1 cellular context compared by ENCODE assay signal in the genomic region with DNA sequence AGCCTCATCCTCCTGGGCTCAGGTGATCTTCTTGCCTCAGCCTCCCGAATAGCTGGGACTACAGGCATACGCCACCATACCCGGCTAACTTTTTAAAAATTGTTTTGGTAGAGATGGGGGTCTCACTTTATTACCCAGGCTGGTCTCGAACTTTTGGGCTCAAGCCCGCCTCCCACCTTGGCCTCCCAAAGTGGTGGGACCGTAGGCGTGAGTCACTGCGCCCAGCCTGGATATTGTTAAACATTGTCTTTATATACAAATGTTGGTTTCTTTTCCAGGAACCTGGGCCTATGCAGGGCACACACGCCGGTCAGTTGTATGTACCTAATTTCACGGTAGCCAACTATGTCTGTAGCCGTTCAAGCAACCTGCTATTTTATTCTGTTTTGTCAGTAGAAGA.
TF ChIP-seq lines count a peak whose summit lies in the region.

No MANE protein-coding gene starts in this region.

TF ChIP-seq in HepG2, 621 proteins besides CTCF, POLR2A, EP300 and RAD21 (continued from another document):
- TF ChIP-seq, protein P1, sequence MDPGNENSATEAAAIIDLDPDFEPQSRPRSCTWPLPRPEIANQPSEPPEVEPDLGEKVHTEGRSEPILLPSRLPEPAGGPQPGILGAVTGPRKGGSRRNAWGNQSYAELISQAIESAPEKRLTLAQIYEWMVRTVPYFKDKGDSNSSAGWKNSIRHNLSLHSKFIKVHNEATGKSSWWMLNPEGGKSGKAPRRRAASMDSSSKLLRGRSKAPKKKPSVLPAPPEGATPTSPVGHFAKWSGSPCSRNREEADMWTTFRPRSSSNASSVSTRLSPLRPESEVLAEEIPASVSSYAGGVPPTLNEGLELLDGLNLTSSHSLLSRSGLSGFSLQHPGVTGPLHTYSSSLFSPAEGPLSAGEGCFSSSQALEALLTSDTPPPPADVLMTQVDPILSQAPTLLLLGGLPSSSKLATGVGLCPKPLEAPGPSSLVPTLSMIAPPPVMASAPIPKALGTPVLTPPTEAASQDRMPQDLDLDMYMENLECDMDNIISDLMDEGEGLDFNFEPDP (CRISPR knock-in tag; conservative IDR thresholded peaks at IDR 0.05): 0 out of 2 replicates have a peak, but pooled peaks have one; percentile 28
- TF ChIP-seq, protein P2, sequence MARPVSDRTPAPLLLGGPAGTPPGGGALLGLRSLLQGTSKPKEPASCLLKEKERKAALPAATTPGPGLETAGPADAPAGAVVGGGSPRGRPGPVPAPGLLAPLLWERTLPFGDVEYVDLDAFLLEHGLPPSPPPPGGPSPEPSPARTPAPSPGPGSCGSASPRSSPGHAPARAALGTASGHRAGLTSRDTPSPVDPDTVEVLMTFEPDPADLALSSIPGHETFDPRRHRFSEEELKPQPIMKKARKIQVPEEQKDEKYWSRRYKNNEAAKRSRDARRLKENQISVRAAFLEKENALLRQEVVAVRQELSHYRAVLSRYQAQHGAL (CRISPR knock-in tag; IDR thresholded peaks at IDR 0.05; ENCODE audit: not compliant biosample characterization): no peak
- TF ChIP-seq EEA1 (CRISPR knock-in tag; IDR thresholded peaks at IDR 0.05; ENCODE audit: borderline replicate concordance) (no peak), ZNF367 (CRISPR knock-in tag; IDR thresholded peaks at IDR 0.05; ENCODE audit: borderline replicate concordance) (0 out of 2 replicates have a peak, but pooled peaks have one; percentile 30), HIVEP1 (CRISPR knock-in tag; IDR thresholded peaks at IDR 0.05) (no peak), ZSCAN20 (CRISPR knock-in tag; IDR thresholded peaks at IDR 0.05; ENCODE audit: borderline replicate concordance) (no peak), KLF6 (CRISPR knock-in tag; IDR thresholded peaks at IDR 0.05) (no peak), PAWR (CRISPR knock-in tag; IDR thresholded peaks at IDR 0.05; ENCODE audit: borderline replicate concordance) (no peak)
